18 cellular contexts compared by ENCODE assay signal in genomic region chr11:16933756-16934603, GRCh38.
DNase-seq lines count a peak whose midpoint lies in the region; ATAC-seq and TF ChIP-seq lines count a peak whose summit lies in the region.
"Had no signal": no experiment of that assay in that cellular context is flagged by ENCODE, and none has a peak within 500 bp of the region (broad histone marks: within the 10 kb centered on the region; RNA-seq: fewer than 3 reads in every experiment).

No MANE protein-coding gene starts in this region.

- no peak for ATAC-seq in activated T-helper 17 cell treated with anti-CD3 and anti-CD28 coated beads, Interleukin-2, amount 50 U/mL, for 72 hours (replicated peaks)
- ATAC-seq in right lobe of liver (peak in 3 of 4 donors; percentile 20 to 57 (median 50)), GM21529 (IDR thresholded peaks at IDR 0.05; ENCODE audit: unreplicated experiment) (no peak), HG03439 (IDR thresholded peaks at IDR 0.05; ENCODE audit: unreplicated experiment) (no peak)
- ATAC-seq: activated CD8-positive, alpha-beta T cell treated with anti-CD3 and anti-CD28 coated beads, Interleukin-2, amount 10 ng/mL, durations not matched to agents 7 days and 5 days; psoas muscle had no signal

- peak overlapping the region in 1 of 3 donors; percentile 25 for H3K27ac ChIP-seq in right lobe of liver
- H3K27ac ChIP-seq: colonic mucosa, psoas muscle had no signal

- no peak overlapping the region for H3K4me3 Mint-ChIP-seq in activated T-helper 17 cell treated with anti-CD3 and anti-CD28 coated beads, Interleukin-2, amount 50 U/mL, for 72 hours
- H3K4me3 Mint-ChIP-seq: activated CD8-positive, alpha-beta T cell treated with anti-CD3 and anti-CD28 coated beads, Interleukin-2, amount 10 ng/mL, durations not matched to agents 7 days and 5 days; naive B cell had no signal

- peaks cover 3% of the 10 kb centered on the region for H3K27me3 Mint-ChIP-seq in activated T-helper 17 cell treated with anti-CD3 and anti-CD28 coated beads, Interleukin-2, amount 50 U/mL, for 72 hours

- no peaks in the 10 kb centered on the region for H3K27me3 ChIP-seq in right lobe of liver
- H3K27me3 ChIP-seq: colonic mucosa had no signal

- TF ChIP-seq CTCF in right lobe of liver (IDR thresholded peaks at IDR 0.05), result no peak

- H3K27ac Mint-ChIP-seq in activated T-helper 17 cell treated with anti-CD3 and anti-CD28 coated beads, Interleukin-2, amount 50 U/mL, for 72 hours, result peak overlapping the region; percentile 4
- H3K27ac Mint-ChIP-seq: activated CD8-positive, alpha-beta T cell treated with anti-CD3 and anti-CD28 coated beads, Interleukin-2, amount 10 ng/mL, durations not matched to agents 7 days and 5 days; naive B cell had no signal

- no peak for TF ChIP-seq POLR2A in right lobe of liver (IDR thresholded peaks at IDR 0.05)

- no peaks in the 10 kb centered on the region for H3K36me3 ChIP-seq in right lobe of liver
- H3K36me3 ChIP-seq: colonic mucosa had no signal

- peaks cover 0 to 25% (median 9%) of the 10 kb centered on the region in 4 donors for H3K4me1 ChIP-seq in right lobe of liver
- H3K4me1 ChIP-seq: colonic mucosa had no signal

- H3K4me3 ChIP-seq in right lobe of liver, result no peak overlapping the region
- H3K4me3 ChIP-seq: colonic mucosa, psoas muscle had no signal

- DNase-seq in A172 (ENCODE audit: low spot score), result peak; percentile 23
- DNase-seq in glomerular visceral epithelial cell (ENCODE audit: extremely low spot score), result peak; percentile 2
- DNase-seq in right lobe of liver, result no peak
- DNase-seq in NCI-H2196 treated with DMSO at 0.1 percent for 48 hours (lab: John Stamatoyannopoulos, UW; ENCODE audit: unreplicated experiment), result no peak
- no peak for DNase-seq in NCI-H345 (lab: John Stamatoyannopoulos, UW)
- DNase-seq: activated CD8-positive, alpha-beta T cell treated with anti-CD3 and anti-CD28 coated beads, Interleukin-2, amount 10 ng/mL, durations not matched to agents 7 days and 5 days; colonic mucosa; DMS153; erythroblast; IMR-90; naive B cell; NCI-H2081 treated with DMSO at 0.1 percent for 48 hours; NCI-H82; psoas muscle; stimulated activated naive CD4-positive, alpha-beta T cell treated with Interleukin-2 at 50 U/mL for 16 hours had no signal

- H3K9me3 Mint-ChIP-seq in activated T-helper 17 cell treated with anti-CD3 and anti-CD28 coated beads, Interleukin-2, amount 50 U/mL, for 72 hours, result no peaks in the 10 kb centered on the region
- H3K9me3 Mint-ChIP-seq: naive B cell had no signal

- intact Hi-C loops in right lobe of liver (cut with DNase I), result no loop called here

- no peaks in the 10 kb centered on the region for H3K9me3 ChIP-seq in right lobe of liver
- H3K9me3 ChIP-seq: colonic mucosa, psoas muscle had no signal

- no peaks in the 10 kb centered on the region for H3K36me3 Mint-ChIP-seq in activated T-helper 17 cell treated with anti-CD3 and anti-CD28 coated beads, Interleukin-2, amount 50 U/mL, for 72 hours (ENCODE audit: low read depth)
- H3K36me3 Mint-ChIP-seq: naive B cell had no signal

- 72% methylated on average over 7 of the region's 8 CpGs for WGBS in right lobe of liver (ENCODE audit: insufficient coverage, low coverage, low lambda C conversion rate, missing lambda C conversion rate)

- no peaks in the 10 kb centered on the region for H3K4me1 Mint-ChIP-seq in activated T-helper 17 cell treated with anti-CD3 and anti-CD28 coated beads, Interleukin-2, amount 50 U/mL, for 72 hours
- H3K4me1 Mint-ChIP-seq: naive B cell had no signal

Comparison
In these comparisons a context has a peak if more than half of its experiments do, and no peak if none do; other contexts are left out.
1. DNase-seq: peak in A172 (single experiment) and glomerular visceral epithelial cell (single experiment); none in right lobe of liver (0 of 3), NCI-H2196 treated with DMSO at 0.1 percent for 48 hours (single experiment) and NCI-H345 (single experiment).
2. ATAC-seq: peak in right lobe of liver (3 of 4); none in activated T-helper 17 cell treated with anti-CD3 and anti-CD28 coated beads, Interleukin-2, amount 50 U/mL, for 72 hours (single experiment), GM21529 (single experiment) and HG03439 (single experiment).